19 cellular contexts compared by ENCODE assay signal in the genomic region with DNA sequence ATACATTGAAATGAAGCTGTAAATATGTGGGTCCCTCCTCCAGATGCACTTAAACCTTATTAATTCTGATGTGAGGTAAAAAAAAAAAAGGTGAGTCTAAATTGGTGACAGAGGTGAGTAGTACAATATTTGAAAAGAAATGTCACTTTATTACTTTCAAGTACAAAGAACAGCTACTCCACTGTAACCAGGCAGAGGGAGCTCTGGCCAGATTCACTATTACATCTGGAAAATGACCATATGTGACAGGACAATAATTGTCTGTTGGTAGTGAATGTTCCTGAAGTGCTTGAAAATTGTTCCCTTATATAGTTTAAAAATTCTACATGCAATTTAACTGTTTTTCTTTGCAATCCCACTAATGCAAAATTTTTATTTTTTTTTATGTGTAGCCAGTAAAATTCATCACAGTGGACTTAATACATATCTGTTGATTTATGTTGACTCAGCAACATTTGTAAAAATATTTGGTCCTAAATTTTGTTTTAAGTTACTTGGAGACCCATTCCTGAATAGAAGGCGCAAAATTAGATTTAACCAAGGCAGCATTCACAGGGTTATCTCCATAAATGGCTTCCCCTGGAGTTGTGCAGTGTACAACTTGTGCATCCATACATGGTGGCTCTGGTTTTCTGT.
DNase-seq lines count a peak whose midpoint lies in the region; ATAC-seq and TF ChIP-seq lines count a peak whose summit lies in the region.
"Had no signal": no experiment of that assay in that cellular context is flagged by ENCODE, and none has a peak within 500 bp of the region (broad histone marks: within the 10 kb centered on the region; RNA-seq: fewer than 3 reads in every experiment).

No MANE protein-coding gene starts in this region.

- H3K9me3 ChIP-seq in H9 (ENCODE audit: control insufficient read depth, low read depth, low read length): no peaks in the 10 kb centered on the region
- H3K9me3 ChIP-seq: MG63, mucosa of descending colon, testis had no signal

- no peaks in the 10 kb centered on the region for H3K36me3 Mint-ChIP-seq in H9 (ENCODE audit: insufficient read depth in 1 of 3, low read depth in 3 of 3)
- H3K36me3 Mint-ChIP-seq: immature natural killer cell had no signal

- no peak overlapping the region for H2AK5ac ChIP-seq in H9 (ENCODE audit: insufficient read length, low read length)

- no peak overlapping the region for H2AFZ ChIP-seq in H9 (ENCODE audit: low read length)

- H3K56ac ChIP-seq in H9 (ENCODE audit: insufficient read length, low read depth, low read length): no peak overlapping the region

- no peak overlapping the region for H2BK20ac ChIP-seq in H9 (ENCODE audit: low read depth, low read length, poor library complexity, severe bottlenecking)

- H3K27me3 ChIP-seq in H9 (ENCODE audit: insufficient read depth, low read length): no peaks in the 10 kb centered on the region
- H3K27me3 ChIP-seq: MG63, testis had no signal

- ATAC-seq in HG03439 (IDR thresholded peaks at IDR 0.05; ENCODE audit: unreplicated experiment) (no peak), HG03280 (IDR thresholded peaks at IDR 0.05; ENCODE audit: unreplicated experiment) (no peak)
- ATAC-seq: activated CD4-positive, alpha-beta T cell treated with anti-CD3 and anti-CD28 coated beads for 36 hours; mucosa of descending colon had no signal

- H3K4me1 ChIP-seq in H9 (ENCODE audit: insufficient read depth, low read length): peaks cover 3% of the 10 kb centered on the region; the same call in 1 of the 2 replicates
- H3K4me1 ChIP-seq: testis had no signal

- H3K4ac ChIP-seq in H9 (ENCODE audit: low read depth, low read length): no peak overlapping the region

- no peak overlapping the region for H2BK120ac ChIP-seq in H9 (ENCODE audit: low read depth, low read length, poor library complexity, severe bottlenecking)

- H3K27me3 Mint-ChIP-seq in H9 (ENCODE audit: low read depth): no peaks in the 10 kb centered on the region

- no peaks in the 10 kb centered on the region for H3K79me2 ChIP-seq in H9 (ENCODE audit: insufficient read depth, low read length)

- no peak overlapping the region for H3K27ac Mint-ChIP-seq in H9
- H3K27ac Mint-ChIP-seq: activated CD4-positive, alpha-beta T cell treated with anti-CD3 and anti-CD28 coated beads for 36 hours; activated T-helper 1 cell treated with anti-CD3 and anti-CD28 coated beads, Interleukin-12 subunit alpha, Interleukin-12 subunit beta, Interleukin-2, Interleukin-4 antibody, amounts not matched to agents 30 ng/mL and 10 ng/mL and 1 ng/mL, durations not matched to agents 14 hours and 24 hours and 36 hours; immature natural killer cell; T-helper 1 cell treated with Interleukin-12 subunit alpha and Interleukin-12 subunit beta and Interleukin-4 antibody, amounts not matched to agents 30 μg/mL and 1 μg/mL, for 36 hours had no signal

- H4K91ac ChIP-seq in H9 (ENCODE audit: insufficient read length, low read depth, low read length): no peak overlapping the region

- H4K20me1 ChIP-seq in H9 (ENCODE audit: control insufficient read depth, insufficient read depth, insufficient read length): no peaks in the 10 kb centered on the region

- no peak overlapping the region for H3K18ac ChIP-seq in H9 (ENCODE audit: insufficient read length, low read depth, low read length)

- H3K14ac ChIP-seq in H9 (ENCODE audit: insufficient read depth, low read length): no peak overlapping the region

- H3K4me1 Mint-ChIP-seq in H9: peaks cover 14 to 15% of the 10 kb centered on the region in 2 experiments
- H3K4me1 Mint-ChIP-seq: activated CD4-positive, alpha-beta T cell treated with anti-CD3 and anti-CD28 coated beads for 36 hours had no signal

- no peak overlapping the region for H3K4me3 Mint-ChIP-seq in H9
- H3K4me3 Mint-ChIP-seq: activated CD4-positive, alpha-beta T cell treated with anti-CD3 and anti-CD28 coated beads for 36 hours; activated T-helper 1 cell treated with anti-CD3 and anti-CD28 coated beads, Interleukin-12 subunit alpha, Interleukin-12 subunit beta, Interleukin-2, Interleukin-4 antibody, amounts not matched to agents 30 ng/mL and 10 ng/mL and 1 ng/mL, durations not matched to agents 14 hours and 24 hours and 36 hours; immature natural killer cell; T-helper 1 cell treated with Interleukin-12 subunit alpha and Interleukin-12 subunit beta and Interleukin-4 antibody, amounts not matched to agents 30 μg/mL and 1 μg/mL, for 36 hours had no signal

- no peak overlapping the region for H2BK5ac ChIP-seq in H9 (ENCODE audit: insufficient read length, low read length)

- TF ChIP-seq CTCF in 22Rv1 (IDR thresholded peaks at IDR 0.05) (peak; percentile 23; the same call in 1 of the 2 replicates), H9 (conservative IDR thresholded peaks at IDR 0.05) (peak; percentile 36; the same call in 2 of the 3 replicates)

- no peak for DNase-seq in H9
- DNase-seq in RKO (ENCODE audit: low spot score): peak; percentile 12
- DNase-seq in fibroblast of peridontal ligament (ENCODE audit: extremely low read depth): peak; percentile 17
- no peak for DNase-seq in NCI-H82 (lab: John Stamatoyannopoulos, UW)
- DNase-seq in activated naive CD4-positive, alpha-beta T cell treated with Interleukin-2 at 50 U/mL for 16 hours: no peak
- DNase-seq: activated CD4-positive, alpha-beta T cell treated with anti-CD3 and anti-CD28 coated beads for 36 hours; amniotic stem cell; dermis blood vessel endothelial cell; DMS79; immature natural killer cell; MG63; stimulated activated CD4-positive, alpha-beta T cell treated with anti-CD3 and anti-CD28 coated beads, Interleukin-15, amount 100 ng/mL, for 24 hours; testis had no signal

- H3T11ph ChIP-seq in H9 (ENCODE audit: low read length): no peak overlapping the region

- H3K27ac ChIP-seq in 22Rv1: peak overlapping the region; percentile 67
- no peak overlapping the region for H3K27ac ChIP-seq in H9 (ENCODE audit: insufficient read length, low read depth, low read length)
- H3K27ac ChIP-seq: testis had no signal

- H2BK12ac ChIP-seq in H9 (ENCODE audit: insufficient read length, low read depth, low read length): no peak overlapping the region

- no peak overlapping the region for H4K5ac ChIP-seq in H9 (ENCODE audit: insufficient read length, low read depth, low read length)

- no peak overlapping the region for H2BK15ac ChIP-seq in H9 (ENCODE audit: low read depth, low read length)

- no peak overlapping the region for H4K8ac ChIP-seq in H9 (replicated peaks; ENCODE audit: insufficient read length, low read depth, low read length)

- no peaks in the 10 kb centered on the region for H3K9me3 Mint-ChIP-seq in H9
- H3K9me3 Mint-ChIP-seq: activated T-helper 1 cell treated with anti-CD3 and anti-CD28 coated beads, Interleukin-12 subunit alpha, Interleukin-12 subunit beta, Interleukin-2, Interleukin-4 antibody, amounts not matched to agents 30 ng/mL and 10 ng/mL and 1 ng/mL, durations not matched to agents 14 hours and 24 hours and 36 hours; immature natural killer cell; T-helper 1 cell treated with Interleukin-12 subunit alpha and Interleukin-12 subunit beta and Interleukin-4 antibody, amounts not matched to agents 30 μg/mL and 1 μg/mL, for 36 hours had no signal

- H3K23ac ChIP-seq in H9 (ENCODE audit: insufficient read length, low read depth, low read length): no peak overlapping the region

- no CpG with 5 or more reads among the region's 1 CpG for WGBS in H9 (ENCODE audit: extremely low coverage, insufficient read length, low lambda C conversion rate)

- no peaks in the 10 kb centered on the region for H3K79me1 ChIP-seq in H9 (ENCODE audit: insufficient read depth, low read depth, low read length, poor library complexity, severe bottlenecking)

- no peak overlapping the region for H3K4me2 ChIP-seq in H9 (ENCODE audit: insufficient read depth, insufficient read length, low read length)

- no peaks in the 10 kb centered on the region for H3K23me2 ChIP-seq in H9 (ENCODE audit: insufficient read length, low read depth, low read length, poor library complexity, severe bottlenecking)

- no peak overlapping the region for H3K9ac ChIP-seq in H9 (ENCODE audit: extremely low read depth, insufficient read length, low read length)

Comparison
In these comparisons a context has a peak if more than half of its experiments do, and no peak if none do; other contexts are left out.
1. DNase-seq: peak in RKO (single experiment) and fibroblast of peridontal ligament (single experiment); none in H9 (single experiment), NCI-H82 (single experiment) and activated naive CD4-positive, alpha-beta T cell treated with Interleukin-2 at 50 U/mL for 16 hours (single experiment).